Comparison of ENCODE assay signal across 9 cellular contexts in genomic region chr11:415640-416041, GRCh38. TPM values are rescaled to one million over a fixed set of nuclear protein-coding genes. Genes with fewer than 3 reads are reported as not detected.
DNase-seq lines count a peak whose midpoint lies in the region; ATAC-seq lines count a peak whose summit lies in the region.
"Had no signal": no experiment of that assay in that cellular context is flagged by ENCODE, and none has a peak within 500 bp of the region (broad histone marks: within the 10 kb centered on the region; RNA-seq: fewer than 3 reads in every experiment).

No MANE protein-coding gene starts in this region.

- no peaks in the 10 kb centered on the region for H3K36me3 ChIP-seq in HUES64 (ENCODE audit: insufficient read depth, low read length)

- H3K9ac ChIP-seq in HUES64 (ENCODE audit: low read depth, low read length), result no peak overlapping the region

- whole genome bisulfite sequencing in HUES64, result 80% methylated on average over 5 of the region's 5 CpGs

- no peaks in the 10 kb centered on the region for H3K9me3 Mint-ChIP-seq in activated CD4-positive, alpha-beta memory T cell treated with anti-CD3 and anti-CD28 coated beads for 36 hours
- no peaks in the 10 kb centered on the region for H3K9me3 Mint-ChIP-seq in stimulated activated naive B cell treated with anti-CD40 and anti-IgM and Interleukin-4, amounts not matched to agents 10 μg/mL and 1 μg/mL and 100 μg/mL, for 72 hours

- intact Hi-C loops in activated CD4-positive, alpha-beta memory T cell treated with anti-CD3 and anti-CD28 coated beads for 36 hours (cut with micrococcal nuclease), result loop anchor here (2.0 to 10.0 kb wide), 4 partner anchors 33 to 379 kb away; partner anchors contain the start of genes CEND1, RNH1 and SLC25A22

- no peaks in the 10 kb centered on the region for H3K9me3 ChIP-seq in HUES64 (ENCODE audit: insufficient read depth, low read depth, low read length)
- no peaks in the 10 kb centered on the region for H3K9me3 ChIP-seq in iPS-18c (ENCODE audit: control insufficient read depth, insufficient read depth, low read length)

- peaks cover 25% of the 10 kb centered on the region for H3K4me1 Mint-ChIP-seq in activated CD4-positive, alpha-beta memory T cell treated with anti-CD3 and anti-CD28 coated beads for 36 hours (ENCODE audit: low read depth)
- peaks cover 27 to 36% of the 10 kb centered on the region in 2 donors for H3K4me1 Mint-ChIP-seq in stimulated activated naive B cell treated with anti-CD40 and anti-IgM and Interleukin-4, amounts not matched to agents 10 μg/mL and 1 μg/mL and 100 μg/mL, for 72 hours

- POLR2A ChIA-PET in activated CD4-positive, alpha-beta memory T cell treated with anti-CD3 and anti-CD28 coated beads for 36 hours (lab: Charles Lee), result interaction anchor here (1.1 to 2.4 kb wide), 7 partner anchors 8 to 209 kb away, joined by 4 to 16 read pairs (median 5); partner anchors contain the start of genes BET1L and RNH1

- peaks cover 34% of the 10 kb centered on the region for H3K27me3 ChIP-seq in HUES64 (ENCODE audit: insufficient read depth, low read length)

- CTCF ChIA-PET in activated CD4-positive, alpha-beta memory T cell treated with anti-CD3 and anti-CD28 coated beads for 36 hours (lab: Charles Lee), result interaction anchor here (1.0 to 2.5 kb wide), 3 partner anchors 9 to 33 kb away, joined by 3 to 17 read pairs (median 6); no protein-coding TSS in a partner anchor

- DNase-seq in activated CD4-positive, alpha-beta memory T cell treated with anti-CD3 and anti-CD28 coated beads for 36 hours, result no peak
- DNase-seq in stimulated activated naive B cell treated with anti-CD40 and anti-IgM and Interleukin-4, amounts not matched to agents 10 μg/mL and 1 μg/mL and 100 μg/mL, for 72 hours, result no peak
- DNase-seq in T1000 (lab: John Stamatoyannopoulos, UW) (no peak), anterior cingulate cortex (lab: John Stamatoyannopoulos, UW) (no peak)

- H3K36me3 Mint-ChIP-seq in activated CD4-positive, alpha-beta memory T cell treated with anti-CD3 and anti-CD28 coated beads for 36 hours, result peaks cover 2% of the 10 kb centered on the region
- no peaks in the 10 kb centered on the region for H3K36me3 Mint-ChIP-seq in stimulated activated naive B cell treated with anti-CD40 and anti-IgM and Interleukin-4, amounts not matched to agents 10 μg/mL and 1 μg/mL and 100 μg/mL, for 72 hours

- H3K27ac Mint-ChIP-seq in activated CD4-positive, alpha-beta memory T cell treated with anti-CD3 and anti-CD28 coated beads for 36 hours, result peak overlapping the region; percentile 81
- H3K27ac Mint-ChIP-seq in stimulated activated naive B cell treated with anti-CD40 and anti-IgM and Interleukin-4, amounts not matched to agents 10 μg/mL and 1 μg/mL and 100 μg/mL, for 72 hours, result peak overlapping the region; percentile 42

- ATAC-seq in stimulated activated naive B cell treated with anti-CD40 and anti-IgM and Interleukin-4, amounts not matched to agents 10 μg/mL and 1 μg/mL and 100 μg/mL, for 72 hours (replicated peaks), result no peak
- ATAC-seq in GM21825 (IDR thresholded peaks at IDR 0.05; ENCODE audit: unreplicated experiment), result no peak
- no peak for ATAC-seq in GM18870 (IDR thresholded peaks at IDR 0.05; ENCODE audit: unreplicated experiment)

- peak overlapping the region; percentile 83 for H3K4me3 Mint-ChIP-seq in activated CD4-positive, alpha-beta memory T cell treated with anti-CD3 and anti-CD28 coated beads for 36 hours
- peak overlapping the region in 1 of 2 donors; percentile 67 for H3K4me3 Mint-ChIP-seq in stimulated activated naive B cell treated with anti-CD40 and anti-IgM and Interleukin-4, amounts not matched to agents 10 μg/mL and 1 μg/mL and 100 μg/mL, for 72 hours

- no peaks in the 10 kb centered on the region for H3K27me3 Mint-ChIP-seq in activated CD4-positive, alpha-beta memory T cell treated with anti-CD3 and anti-CD28 coated beads for 36 hours
- peaks cover 0 to 16% of the 10 kb centered on the region in 2 donors for H3K27me3 Mint-ChIP-seq in stimulated activated naive B cell treated with anti-CD40 and anti-IgM and Interleukin-4, amounts not matched to agents 10 μg/mL and 1 μg/mL and 100 μg/mL, for 72 hours

- H3K4me3 ChIP-seq in HUES64 (ENCODE audit: low read length) (peak overlapping the region; percentile 68), iPS-18c (ENCODE audit: insufficient read depth, low read depth, low read length) (0 out of 2 replicates have a peak overlapping the region, but pooled peaks have one; percentile 69)

- 0 out of 2 replicates have a peak, but pooled peaks cover 3% of the 10 kb centered on the region for H3K4me1 ChIP-seq in HUES64 (ENCODE audit: insufficient read depth, low read length)

- no peak overlapping the region for H3K27ac ChIP-seq in HUES64 (ENCODE audit: low read depth, low read length)

RNA-seq across cellular contexts. Expression of gene SIGIRR, which starts 0.8 kb away (rescaled TPM):
- polyA plus RNA-seq in HUES64 (2013, experiment 1 of 2), result 18.0 TPM
- 18.8 TPM for polyA plus RNA-seq in HUES64 (2013, experiment 2 of 2)
- total RNA-seq in activated CD4-positive, alpha-beta memory T cell treated with anti-CD3 and anti-CD28 coated beads for 36 hours, result 10 to 100 TPM; 55.0 to 57.2 TPM

RNA-seq across cellular contexts. Expression of gene PKP3, which starts 21.6 kb away (rescaled TPM):
- polyA plus RNA-seq in HUES64 (2013, experiment 1 of 2), result 1.4 TPM
- polyA plus RNA-seq in HUES64 (2013, experiment 2 of 2), result 1.6 TPM
- total RNA-seq in activated CD4-positive, alpha-beta memory T cell treated with anti-CD3 and anti-CD28 coated beads for 36 hours, result under 1 TPM in 1 of 2 experiments, not detected in 1; 0.40 TPM

RNA-seq across cellular contexts. Expression of gene ANO9, which starts 26.2 kb away (rescaled TPM):
- 2.9 TPM for polyA plus RNA-seq in HUES64 (2013, experiment 1 of 2)
- polyA plus RNA-seq in HUES64 (2013, experiment 2 of 2), result 3.7 TPM
- 10 to 100 TPM; 41.7 to 45.6 TPM for total RNA-seq in activated CD4-positive, alpha-beta memory T cell treated with anti-CD3 and anti-CD28 coated beads for 36 hours
- total RNA-seq: H4 had no signal

RNA-seq across cellular contexts. Expression of gene PTDSS2, which starts 34.4 kb away (rescaled TPM):
- polyA plus RNA-seq in HUES64 (2013, experiment 1 of 2), result 25.7 TPM
- polyA plus RNA-seq in HUES64 (2013, experiment 2 of 2), result 24.5 TPM
- total RNA-seq in activated CD4-positive, alpha-beta memory T cell treated with anti-CD3 and anti-CD28 coated beads for 36 hours, result 10 to 100 TPM; 15.0 to 16.7 TPM

RNA-seq across cellular contexts. Expression of gene B4GALNT4, which starts 46.3 kb away (rescaled TPM):
- polyA plus RNA-seq in HUES64 (2013, experiment 1 of 2), result 51.8 TPM
- polyA plus RNA-seq in HUES64 (2013, experiment 2 of 2), result 48.1 TPM
- total RNA-seq in activated CD4-positive, alpha-beta memory T cell treated with anti-CD3 and anti-CD28 coated beads for 36 hours, result 1 to 10 TPM; 2.1 to 4.0 TPM
